In the genomic region with DNA sequence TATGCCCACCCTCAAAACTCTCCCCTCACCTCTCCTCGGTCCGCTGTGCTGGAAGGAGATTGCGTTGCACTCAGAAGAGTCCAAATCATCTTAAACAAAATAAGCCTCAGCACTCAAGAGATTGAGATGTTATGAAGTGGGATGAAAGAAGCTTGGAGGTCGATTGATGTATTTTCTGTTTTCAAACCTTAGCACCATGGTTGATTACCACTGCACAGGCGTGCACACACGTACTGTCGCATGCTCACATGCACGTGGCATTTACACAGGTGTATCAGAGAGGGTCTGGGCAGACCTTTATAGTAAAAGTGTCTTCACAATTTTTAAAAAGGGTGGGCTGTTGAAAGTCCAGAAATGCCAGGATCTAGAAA, we compare ENCODE assay signal across 8 cellular contexts. TPM values are rescaled to one million over a fixed set of nuclear protein-coding genes. Genes with fewer than 3 reads are reported as not detected.
DNase-seq lines count a peak whose midpoint lies in the region; ATAC-seq and TF ChIP-seq lines count a peak whose summit lies in the region.

No MANE protein-coding gene starts in this region.

- no peaks in the 10 kb centered on the region for H3K27me3 ChIP-seq in vagina

- H3K27ac Mint-ChIP-seq in memory B cell = peak overlapping the region; percentile 94

- H3K9me3 ChIP-seq in vagina = no peaks in the 10 kb centered on the region

- peak overlapping the region; percentile 67 for H3K4me3 ChIP-seq in astrocyte of the spinal cord (ENCODE audit: low read depth, low read length)
- peak overlapping the region; percentile 57 to 67 for H3K4me3 ChIP-seq in vagina

- intact Hi-C loops in Right ventricle myocardium superior (cut with DNase I) (no loop called here), left ventricle myocardium superior (cut with micrococcal nuclease) (no loop called here), vagina (cut with DNase I) (no loop called here)

- H3K36me3 ChIP-seq in vagina = no peaks in the 10 kb centered on the region

- TF ChIP-seq POLR2A in vagina (IDR thresholded peaks at IDR 0.05) = no peak

- H3K4me1 ChIP-seq in vagina = peaks cover 17% of the 10 kb centered on the region

- peak overlapping the region; percentile 84 for H3K4me3 Mint-ChIP-seq in memory B cell

- peak overlapping the region; percentile 87 for H3K27ac ChIP-seq in vagina

- in situ Hi-C loops in astrocyte of the spinal cord (cut with HindIII; ENCODE audit: low sequenced_read_pairs) = no loop called here

- no peak for TF ChIP-seq CTCF in astrocyte of the spinal cord (IDR thresholded peaks at IDR 0.05; ENCODE audit: low read depth, low read length)
- TF ChIP-seq CTCF in vagina (IDR thresholded peaks at IDR 0.05) = no peak
- no peak for TF ChIP-seq CTCF in GM10266 (IDR thresholded peaks at IDR 0.05; ENCODE audit: control insufficient read depth, insufficient read depth, low read depth, missing control alignments)

- H3K27me3 Mint-ChIP-seq in memory B cell = peaks cover 14% of the 10 kb centered on the region

- peaks cover 6% of the 10 kb centered on the region for H3K4me1 Mint-ChIP-seq in memory B cell

- DNase-seq in Right ventricle myocardium superior (no peak), left ventricle myocardium superior (no peak), astrocyte of the spinal cord (ENCODE audit: low read depth, low spot score) (no peak), memory B cell (ENCODE audit: low spot score in 2 of 2) (no peak), vagina (ENCODE audit: extremely low spot score in 2 of 2) (no peak), CD1c-positive myeloid dendritic cell (ENCODE audit: extremely low spot score) (no peak), GM10266 (ENCODE audit: extremely low spot score) (no peak)

- peak; percentile 8 for ATAC-seq in Right ventricle myocardium superior (ENCODE audit: poor library complexity)
- ATAC-seq in left ventricle myocardium superior = no peak
- no peak for ATAC-seq in memory B cell (ENCODE audit: low read depth)
- no peak for ATAC-seq in GM18867 (IDR thresholded peaks at IDR 0.05; ENCODE audit: unreplicated experiment)

- peaks cover 2% of the 10 kb centered on the region for H3K36me3 Mint-ChIP-seq in memory B cell

- peaks cover 2% of the 10 kb centered on the region for H3K9me3 Mint-ChIP-seq in memory B cell

RNA-seq across cellular contexts. Expression of a gene that starts 0.6 kb away (rescaled TPM):
- total RNA-seq in Right ventricle myocardium superior = 2.1 TPM
- total RNA-seq in left ventricle myocardium superior = 1.7 TPM
- total RNA-seq in vagina = 6.9 TPM
